ENCODE assay signal across 1 cellular context in the genomic region with DNA sequence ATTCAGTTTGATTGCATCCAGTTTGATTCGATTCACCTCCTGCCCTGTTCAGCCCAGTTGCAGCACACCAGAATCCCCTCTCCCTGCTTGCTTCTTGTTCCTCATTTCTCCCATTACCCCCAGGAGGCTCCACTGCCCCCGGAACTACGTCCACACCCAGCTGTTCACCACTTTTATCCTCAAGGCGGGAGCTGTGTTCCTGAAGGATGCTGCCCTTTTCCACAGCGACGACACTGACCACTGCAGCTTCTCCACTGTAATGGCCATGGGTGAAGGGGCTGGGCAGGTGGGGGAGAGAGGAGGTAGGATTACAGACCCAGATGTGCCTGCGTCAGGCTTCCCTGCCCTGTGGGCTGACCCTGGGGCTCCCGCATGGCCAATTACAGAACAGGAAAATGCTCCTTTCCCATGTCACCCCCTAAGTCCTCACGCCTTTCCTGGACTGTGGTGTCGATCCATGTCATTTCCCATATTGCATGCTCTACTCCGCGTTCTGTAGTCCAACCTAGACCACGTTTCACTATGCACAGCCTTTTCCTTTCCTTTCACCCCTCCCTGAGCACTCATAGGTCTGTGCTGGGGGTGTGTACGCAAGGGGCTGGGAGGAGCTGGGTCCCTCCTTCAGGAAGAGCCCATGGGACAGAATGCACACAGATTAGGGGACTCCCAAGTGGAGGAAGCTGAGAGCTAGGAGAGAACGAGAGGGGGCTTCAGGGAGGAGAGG.
TF ChIP-seq lines count a peak whose summit lies in the region.

No MANE protein-coding gene starts in this region.

TF ChIP-seq in SK-N-SH, 30 proteins besides CTCF, POLR2A, EP300 and RAD21 (continued from another document):
- TF ChIP-seq, protein P1, sequence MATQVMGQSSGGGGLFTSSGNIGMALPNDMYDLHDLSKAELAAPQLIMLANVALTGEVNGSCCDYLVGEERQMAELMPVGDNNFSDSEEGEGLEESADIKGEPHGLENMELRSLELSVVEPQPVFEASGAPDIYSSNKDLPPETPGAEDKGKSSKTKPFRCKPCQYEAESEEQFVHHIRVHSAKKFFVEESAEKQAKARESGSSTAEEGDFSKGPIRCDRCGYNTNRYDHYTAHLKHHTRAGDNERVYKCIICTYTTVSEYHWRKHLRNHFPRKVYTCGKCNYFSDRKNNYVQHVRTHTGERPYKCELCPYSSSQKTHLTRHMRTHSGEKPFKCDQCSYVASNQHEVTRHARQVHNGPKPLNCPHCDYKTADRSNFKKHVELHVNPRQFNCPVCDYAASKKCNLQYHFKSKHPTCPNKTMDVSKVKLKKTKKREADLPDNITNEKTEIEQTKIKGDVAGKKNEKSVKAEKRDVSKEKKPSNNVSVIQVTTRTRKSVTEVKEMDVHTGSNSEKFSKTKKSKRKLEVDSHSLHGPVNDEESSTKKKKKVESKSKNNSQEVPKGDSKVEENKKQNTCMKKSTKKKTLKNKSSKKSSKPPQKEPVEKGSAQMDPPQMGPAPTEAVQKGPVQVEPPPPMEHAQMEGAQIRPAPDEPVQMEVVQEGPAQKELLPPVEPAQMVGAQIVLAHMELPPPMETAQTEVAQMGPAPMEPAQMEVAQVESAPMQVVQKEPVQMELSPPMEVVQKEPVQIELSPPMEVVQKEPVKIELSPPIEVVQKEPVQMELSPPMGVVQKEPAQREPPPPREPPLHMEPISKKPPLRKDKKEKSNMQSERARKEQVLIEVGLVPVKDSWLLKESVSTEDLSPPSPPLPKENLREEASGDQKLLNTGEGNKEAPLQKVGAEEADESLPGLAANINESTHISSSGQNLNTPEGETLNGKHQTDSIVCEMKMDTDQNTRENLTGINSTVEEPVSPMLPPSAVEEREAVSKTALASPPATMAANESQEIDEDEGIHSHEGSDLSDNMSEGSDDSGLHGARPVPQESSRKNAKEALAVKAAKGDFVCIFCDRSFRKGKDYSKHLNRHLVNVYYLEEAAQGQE (IDR thresholded peaks at IDR 0.05; ENCODE audit: low read depth, low read length), result no peak
- no peak for TF ChIP-seq NFIC (IDR thresholded peaks at IDR 0.05; ENCODE audit: borderline replicate concordance)
- no peak for TF ChIP-seq MXI1 (IDR thresholded peaks at IDR 0.05; ENCODE audit: low read depth, low read length)
- TF ChIP-seq, protein P2, sequence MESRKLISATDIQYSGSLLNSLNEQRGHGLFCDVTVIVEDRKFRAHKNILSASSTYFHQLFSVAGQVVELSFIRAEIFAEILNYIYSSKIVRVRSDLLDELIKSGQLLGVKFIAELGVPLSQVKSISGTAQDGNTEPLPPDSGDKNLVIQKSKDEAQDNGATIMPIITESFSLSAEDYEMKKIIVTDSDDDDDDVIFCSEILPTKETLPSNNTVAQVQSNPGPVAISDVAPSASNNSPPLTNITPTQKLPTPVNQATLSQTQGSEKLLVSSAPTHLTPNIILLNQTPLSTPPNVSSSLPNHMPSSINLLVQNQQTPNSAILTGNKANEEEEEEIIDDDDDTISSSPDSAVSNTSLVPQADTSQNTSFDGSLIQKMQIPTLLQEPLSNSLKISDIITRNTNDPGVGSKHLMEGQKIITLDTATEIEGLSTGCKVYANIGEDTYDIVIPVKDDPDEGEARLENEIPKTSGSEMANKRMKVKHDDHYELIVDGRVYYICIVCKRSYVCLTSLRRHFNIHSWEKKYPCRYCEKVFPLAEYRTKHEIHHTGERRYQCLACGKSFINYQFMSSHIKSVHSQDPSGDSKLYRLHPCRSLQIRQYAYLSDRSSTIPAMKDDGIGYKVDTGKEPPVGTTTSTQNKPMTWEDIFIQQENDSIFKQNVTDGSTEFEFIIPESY (IDR thresholded peaks at IDR 0.05; ENCODE audit: borderline replicate concordance, low read depth), result no peak
- TF ChIP-seq, protein P3, sequence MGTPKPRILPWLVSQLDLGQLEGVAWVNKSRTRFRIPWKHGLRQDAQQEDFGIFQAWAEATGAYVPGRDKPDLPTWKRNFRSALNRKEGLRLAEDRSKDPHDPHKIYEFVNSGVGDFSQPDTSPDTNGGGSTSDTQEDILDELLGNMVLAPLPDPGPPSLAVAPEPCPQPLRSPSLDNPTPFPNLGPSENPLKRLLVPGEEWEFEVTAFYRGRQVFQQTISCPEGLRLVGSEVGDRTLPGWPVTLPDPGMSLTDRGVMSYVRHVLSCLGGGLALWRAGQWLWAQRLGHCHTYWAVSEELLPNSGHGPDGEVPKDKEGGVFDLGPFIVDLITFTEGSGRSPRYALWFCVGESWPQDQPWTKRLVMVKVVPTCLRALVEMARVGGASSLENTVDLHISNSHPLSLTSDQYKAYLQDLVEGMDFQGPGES (IDR thresholded peaks at IDR 0.05; ENCODE audit: low read depth, low read length), result no peak
- no peak for TF ChIP-seq RCOR1 (IDR thresholded peaks at IDR 0.05; ENCODE audit: low read length)
